27 cellular contexts compared by ENCODE assay signal in the genomic region with DNA sequence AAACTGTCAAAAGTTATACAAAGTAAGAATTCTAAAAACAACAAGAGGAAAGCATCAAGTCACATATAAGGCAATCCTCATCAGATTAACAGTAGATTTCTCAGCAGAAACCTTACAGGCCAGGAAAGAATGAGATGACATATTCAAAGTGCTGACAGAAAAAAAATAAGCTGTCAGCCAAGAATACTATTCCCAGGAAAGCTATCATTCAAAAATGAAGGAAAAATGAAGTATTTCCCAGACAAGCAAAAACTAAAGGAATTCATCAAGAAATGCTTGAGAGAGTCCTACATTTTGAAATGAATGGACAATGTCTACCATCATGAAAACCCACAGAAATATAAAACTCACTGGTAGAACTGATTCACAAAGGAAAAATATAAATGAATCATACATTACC.
"Had no signal": no experiment of that assay in that cellular context is flagged by ENCODE, and none has a peak within 500 bp of the region (broad histone marks: within the 10 kb centered on the region; RNA-seq: fewer than 3 reads in every experiment).

No MANE protein-coding gene starts in this region.

- H3K36me3 ChIP-seq: stomach, suprapubic skin, thoracic aorta, thyroid gland, tibial artery, tibial nerve, transverse colon, upper lobe of left lung, upper lobe of right lung, uterus, vagina had no signal

- FAIRE-seq: urothelium cell line had no signal

- DNase-seq: stimulated activated CD4-positive, alpha-beta T cell treated with anti-CD3 and anti-CD28 coated beads, Interleukin-2, amount 100 ng/mL, for 48 hours; stimulated activated CD4-positive, alpha-beta T cell treated with anti-CD3 and anti-CD28 coated beads, Interleukin-4, amount 100 ng/mL, for 1 hour; stimulated activated CD4-positive, alpha-beta T cell treated with anti-CD3 and anti-CD28 coated beads, Interleukin-4, amount 100 ng/mL, for 24 hours; stimulated activated CD4-positive, alpha-beta T cell treated with anti-CD3 and anti-CD28 coated beads, Interleukin-4, amount 100 ng/mL, for 4 hours; stimulated activated CD8-positive, alpha-beta memory T cell treated with anti-CD3 and anti-CD28 coated beads, Interleukin-4, amount 100 ng/mL, for 48 hours; stimulated activated naive B cell treated with anti-CD40 and anti-IgM and Interleukin-4, amounts not matched to agents 10 μg/mL and 1 μg/mL and 100 μg/mL, for 72 hours; stimulated activated naive CD4-positive, alpha-beta T cell; stimulated activated naive CD4-positive, alpha-beta T cell treated with Interleukin-2 at 50 U/mL for 16 hours; stimulated activated naive CD8-positive, alpha-beta T cell treated with anti-CD3 and anti-CD28 coated beads, Interleukin-15, amount 100 ng/mL, for 72 hours; stimulated activated naive CD8-positive, alpha-beta T cell treated with anti-CD3 and anti-CD28 coated beads, Interleukin-15, Interleukin-2, amounts not matched to agents 100 U/mL and 50 U/mL, for 24 hours; stomach; substantia nigra; testis; thyroid gland; tibial artery; transverse colon; trophoblast cell; upper lobe of left lung; upper lobe of right lung; uterus had no signal

- H3K9me3 ChIP-seq: testis, thoracic aorta, thyroid gland, vagina had no signal

- ATAC-seq: stimulated activated effector memory CD8-positive, alpha-beta T cell treated with anti-CD3 and anti-CD28 coated beads, Interleukin-12 subunit alpha, Interleukin-12 subunit beta, amount 100 ng/mL, for 72 hours; stimulated activated memory B cell treated with anti-CD40 and anti-IgM and Interleukin-4, amounts not matched to agents 10 μg/mL and 1 μg/mL and 100 μg/mL, for 72 hours; stimulated activated naive B cell treated with anti-CD40 and anti-IgM and Interleukin-4, amounts not matched to agents 10 μg/mL and 1 μg/mL and 100 μg/mL, for 72 hours; stimulated activated naive CD8-positive, alpha-beta T cell treated with anti-CD3 and anti-CD28 coated beads, Interleukin-15, amount 100 ng/mL, for 72 hours; stimulated activated naive CD8-positive, alpha-beta T cell treated with anti-CD3 and anti-CD28 coated beads, Interleukin-15, Interleukin-2, amounts not matched to agents 100 U/mL and 50 U/mL, for 24 hours; upper lobe of right lung had no signal

- H3K27me3 ChIP-seq: stomach, testis, thyroid gland, tibial artery, tibial nerve, transverse colon, upper lobe of left lung, upper lobe of right lung, uterus, vagina had no signal

- H3K4me1 ChIP-seq: testis, tibial nerve, transverse colon, upper lobe of left lung, upper lobe of right lung, uterus, vagina had no signal

- H3K4me3 ChIP-seq: stomach, suprapubic skin, testis, thoracic aorta, thyroid gland, tibial artery, tibial nerve, transverse colon, upper lobe of left lung, upper lobe of right lung, uterus, vagina had no signal

- H3K27ac ChIP-seq: stomach, suprapubic skin, testis, thoracic aorta, thyroid gland, tibial artery, tibial nerve, transverse colon, upper lobe of left lung, upper lobe of right lung, uterus, vagina had no signal
